In genomic region chr12:57175428-57176138, GRCh38 we compare ENCODE assay signal across 7 cellular contexts. TPM values are rescaled to one million over a fixed set of nuclear protein-coding genes. Genes with fewer than 3 reads are reported as not detected.
DNase-seq lines count a peak whose midpoint lies in the region; ATAC-seq and TF ChIP-seq lines count a peak whose summit lies in the region.

No MANE protein-coding gene starts in this region.

- H3K4me1 ChIP-seq in lower lobe of right lung = no peaks in the 10 kb centered on the region

- H3K36me3 ChIP-seq in lower lobe of right lung = peaks cover 82% of the 10 kb centered on the region

- no peaks in the 10 kb centered on the region for H3K9me3 ChIP-seq in lower lobe of right lung

- peak overlapping the region; percentile 18 for H3K27ac ChIP-seq in lower lobe of right lung

- TF ChIP-seq CTCF in GM20000 (IDR thresholded peaks at IDR 0.05; ENCODE audit: extremely low read depth, missing control alignments) (peak; percentile 27), lower lobe of right lung (IDR thresholded peaks at IDR 0.05) (peak; percentile 69)

- no peak overlapping the region for H3K4me3 ChIP-seq in lower lobe of right lung

- ATAC-seq in lower lobe of right lung (peak; percentile 59 to 63), GM21390 (IDR thresholded peaks at IDR 0.05; ENCODE audit: unreplicated experiment) (no peak)

- no peaks in the 10 kb centered on the region for H3K27me3 ChIP-seq in lower lobe of right lung (ENCODE audit: low read depth)

- DNase-seq in GM20000 (ENCODE audit: low spot score) = no peak
- peak; percentile 90 for DNase-seq in NCI-H2107 treated with DMSO at 0.1 percent for 48 hours (lab: John Stamatoyannopoulos, UW; ENCODE audit: unreplicated experiment)
- peak; percentile 72 for DNase-seq in activated CD4-positive, alpha-beta T cell treated with anti-CD3 and anti-CD28 coated beads for 48 hours
- peak; percentile 33 for DNase-seq in effector CD4-positive, alpha-beta T cell
- peak; percentile 82 for DNase-seq in lower lobe of right lung
- peak; percentile 11 to 23 for DNase-seq in stimulated activated CD8-positive, alpha-beta memory T cell treated with anti-CD3 and anti-CD28 coated beads, Interleukin-7, amount 100 ng/mL, for 48 hours (ENCODE audit: extremely low read depth in 1 of 2, low read depth in 1 of 2)

- intact Hi-C loops in lower lobe of right lung (cut with DNase I) = loop anchor here (10.0 kb wide), 1 partner anchor 51 kb away; the partner anchor contains the start of gene LRP1

RNA-seq across cellular contexts. Expression of gene LRP1-AS, which starts 28.2 kb away (rescaled TPM):
- not detected for total RNA-seq in lower lobe of right lung

RNA-seq across cellular contexts. Expression of gene NXPH4, which starts 41.0 kb away (rescaled TPM):
- total RNA-seq in lower lobe of right lung = not detected

RNA-seq across cellular contexts. Expression of gene LRP1, which starts 47.3 kb away (rescaled TPM):
- 404 TPM for total RNA-seq in lower lobe of right lung

RNA-seq across cellular contexts. Expression of gene SHMT2, which starts 53.9 kb away (rescaled TPM):
- total RNA-seq in lower lobe of right lung = 66.6 TPM
